Comparison of ENCODE assay signal across 21 cellular contexts in the genomic region with DNA sequence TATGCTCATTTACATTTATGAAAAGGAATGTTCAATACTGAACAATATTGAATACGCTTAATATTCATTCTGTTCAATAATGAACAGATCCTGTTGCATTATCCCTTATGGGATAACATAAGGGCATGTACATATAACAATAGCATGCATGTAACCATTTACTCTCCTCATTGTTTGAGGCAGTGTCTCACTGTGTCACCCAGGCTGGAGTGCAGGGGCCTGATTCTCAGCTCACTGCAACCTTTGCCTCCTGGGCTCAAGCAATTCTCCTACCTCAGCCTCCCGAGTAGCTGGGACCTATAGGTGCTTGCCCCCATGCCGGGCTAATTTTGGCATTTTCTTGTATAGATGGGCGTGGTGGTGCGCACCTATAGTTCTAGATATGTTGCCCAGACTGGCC. TPM values are rescaled to one million over a fixed set of nuclear protein-coding genes. Genes with fewer than 3 reads are reported as not detected.
DNase-seq lines count a peak whose midpoint lies in the region; ATAC-seq and TF ChIP-seq lines count a peak whose summit lies in the region.
"Had no signal": no experiment of that assay in that cellular context is flagged by ENCODE, and none has a peak within 500 bp of the region (broad histone marks: within the 10 kb centered on the region; RNA-seq: fewer than 3 reads in every experiment).

No MANE protein-coding gene starts in this region.

- peaks cover 7% of the 10 kb centered on the region for H3K36me3 Mint-ChIP-seq in CD4-positive, alpha-beta T cell (ENCODE audit: low read depth)
- no peaks in the 10 kb centered on the region for H3K36me3 Mint-ChIP-seq in neural crest cell (ENCODE audit: low read depth)
- no peaks in the 10 kb centered on the region for H3K36me3 Mint-ChIP-seq in T-helper 17 cell (ENCODE audit: low read depth)

- H3K9me3 ChIP-seq in CD4-positive, alpha-beta T cell (ENCODE audit: control insufficient read depth, low read length), result no peaks in the 10 kb centered on the region
- H3K9me3 ChIP-seq in Loucy (ENCODE audit: insufficient read depth, low read depth, low read length), result no peaks in the 10 kb centered on the region
- H3K9me3 ChIP-seq in T-helper 17 cell (ENCODE audit: control insufficient read depth, low read length, poor library complexity, severe bottlenecking), result no peaks in the 10 kb centered on the region
- H3K9me3 ChIP-seq: A549, BE2C had no signal

- no peak overlapping the region for H3K9ac ChIP-seq in Loucy (ENCODE audit: low read depth, low read length, poor library complexity, severe bottlenecking)
- H3K9ac ChIP-seq: GM23248 had no signal

- intact Hi-C loops in CD4-positive, alpha-beta T cell (cut with DNase I, micrococcal nuclease), result loop anchor here in 1 of 2 experiments (2.0 to 10.0 kb wide), 5 partner anchors 81 to 981 kb away; a partner anchor contains a TSS

- TF ChIP-seq CTCF in CD4-positive, alpha-beta T cell (IDR thresholded peaks at IDR 0.05), result no peak
- TF ChIP-seq CTCF in Loucy (conservative IDR thresholded peaks at IDR 0.05; ENCODE audit: low read length) (no peak), neural crest cell (conservative IDR thresholded peaks at IDR 0.05) (no peak)

- H3K9me3 Mint-ChIP-seq in CD4-positive, alpha-beta T cell, result no peaks in the 10 kb centered on the region
- H3K9me3 Mint-ChIP-seq in neural crest cell, result no peaks in the 10 kb centered on the region
- H3K9me3 Mint-ChIP-seq: CD8-positive, alpha-beta memory T cell had no signal

- peaks cover 13% of the 10 kb centered on the region for H4K20me1 ChIP-seq in Loucy (ENCODE audit: insufficient read depth, low read length, poor library complexity, severe bottlenecking)

- peaks cover 3% of the 10 kb centered on the region; the same call in 1 of the 2 replicates for H3F3A ChIP-seq in Loucy (ENCODE audit: low read depth)

- H3K4me1 Mint-ChIP-seq in CD4-positive, alpha-beta T cell (ENCODE audit: low read depth), result peaks cover 33% of the 10 kb centered on the region
- H3K4me1 Mint-ChIP-seq in neural crest cell (peaks cover 37% of the 10 kb centered on the region), T-helper 17 cell (peaks cover 19% of the 10 kb centered on the region)

- H3K27me3 Mint-ChIP-seq in CD4-positive, alpha-beta T cell, result no peaks in the 10 kb centered on the region
- H3K27me3 Mint-ChIP-seq in neural crest cell (ENCODE audit: low read depth) (peaks cover 18% of the 10 kb centered on the region), T-helper 17 cell (no peaks in the 10 kb centered on the region)
- H3K27me3 Mint-ChIP-seq: CD8-positive, alpha-beta memory T cell had no signal

- POLR2A ChIA-PET in CD4-positive, alpha-beta T cell (lab: Charles Lee), result no interaction called here

- peak overlapping the region; percentile 56 for H3K4me3 Mint-ChIP-seq in CD4-positive, alpha-beta T cell
- H3K4me3 Mint-ChIP-seq in neural crest cell (peak overlapping the region; percentile 71), T-helper 17 cell (no peak overlapping the region)

- peak overlapping the region; percentile 11 for H3K4me3 ChIP-seq in Loucy (ENCODE audit: low read length, poor library complexity, severe bottlenecking)
- H3K4me3 ChIP-seq: A549, GM12878, GM23248 had no signal

- H3K27me3 ChIP-seq in CD4-positive, alpha-beta T cell (ENCODE audit: control insufficient read depth, insufficient read depth, low read length), result no peaks in the 10 kb centered on the region
- H3K27me3 ChIP-seq in Loucy (ENCODE audit: insufficient read depth, low read length, poor library complexity, severe bottlenecking), result no peaks in the 10 kb centered on the region
- H3K27me3 ChIP-seq: BE2C had no signal

- no peak overlapping the region for H3K27ac ChIP-seq in CD4-positive, alpha-beta T cell (ENCODE audit: low read depth, low read length)
- H3K27ac ChIP-seq: A549, GM23248 had no signal

- H3K4me1 ChIP-seq in Loucy (ENCODE audit: insufficient read depth, low read length, poor library complexity, severe bottlenecking), result peaks cover 29% of the 10 kb centered on the region
- H3K4me1 ChIP-seq: BE2C had no signal

- H3K36me3 ChIP-seq in Loucy (ENCODE audit: insufficient read depth, low read length), result no peaks in the 10 kb centered on the region
- H3K36me3 ChIP-seq: BE2C had no signal

- no peak for ATAC-seq in CD4-positive, alpha-beta T cell (ENCODE audit: poor library complexity)
- no peak for ATAC-seq in T-helper 17 cell
- ATAC-seq: A549, GM12878, HCT116 had no signal

- H3K9me2 ChIP-seq in Loucy (replicated peaks; ENCODE audit: low read depth, low read length), result no peaks in the 10 kb centered on the region

- peak overlapping the region; percentile 94 for H3K4me2 ChIP-seq in Loucy (ENCODE audit: low read depth, low read length, poor library complexity, severe bottlenecking)
- H3K4me2 ChIP-seq: A549 had no signal

- H3K79me2 ChIP-seq in Loucy (ENCODE audit: insufficient read depth, low read length), result peaks cover 42% of the 10 kb centered on the region

- CTCF ChIA-PET in CD4-positive, alpha-beta T cell (lab: Charles Lee), result no interaction called here

- DNase-seq in CD4-positive, alpha-beta T cell, result no peak
- no peak for DNase-seq in neural crest cell (ENCODE audit: low read depth, low spot score)
- DNase-seq in NCI-H1105 (lab: John Stamatoyannopoulos, UW), result no peak
- DNase-seq in T-helper 17 cell, result no peak
- no peak for DNase-seq in NOMO-1 treated with DMSO at 0.1 percent for 48 hours (lab: John Stamatoyannopoulos, UW; ENCODE audit: unreplicated experiment)
- DNase-seq: 8988T; ACHN; AML-193; BE2C; C1 segment of cervical spinal cord; CD8-positive, alpha-beta memory T cell; DMS 273 treated with DMSO at 0.1 percent for 48 hours; DMS79; EL; GDM1; GM23248; H7 had no signal

- H3K27ac Mint-ChIP-seq in CD4-positive, alpha-beta T cell, result no peak overlapping the region
- no peak overlapping the region for H3K27ac Mint-ChIP-seq in neural crest cell (ENCODE audit: unreplicated experiment)
- H3K27ac Mint-ChIP-seq in T-helper 17 cell, result no peak overlapping the region

- no peak overlapping the region for H2AFZ ChIP-seq in Loucy (ENCODE audit: low read length)
- H2AFZ ChIP-seq: GM23248 had no signal

RNA-seq across cellular contexts. Expression of a gene that starts 4.8 kb away (rescaled TPM):
- 1 to 10 TPM; 6.0 TPM for total RNA-seq in CD4-positive, alpha-beta T cell
- total RNA-seq in neural crest cell (10.0 and 12.4 TPM in 2 replicates), T-helper 17 cell (10 to 100 TPM; 10.4 to 10.7 TPM)
